ENCODE assay signal across 8 cellular contexts in the genomic region with DNA sequence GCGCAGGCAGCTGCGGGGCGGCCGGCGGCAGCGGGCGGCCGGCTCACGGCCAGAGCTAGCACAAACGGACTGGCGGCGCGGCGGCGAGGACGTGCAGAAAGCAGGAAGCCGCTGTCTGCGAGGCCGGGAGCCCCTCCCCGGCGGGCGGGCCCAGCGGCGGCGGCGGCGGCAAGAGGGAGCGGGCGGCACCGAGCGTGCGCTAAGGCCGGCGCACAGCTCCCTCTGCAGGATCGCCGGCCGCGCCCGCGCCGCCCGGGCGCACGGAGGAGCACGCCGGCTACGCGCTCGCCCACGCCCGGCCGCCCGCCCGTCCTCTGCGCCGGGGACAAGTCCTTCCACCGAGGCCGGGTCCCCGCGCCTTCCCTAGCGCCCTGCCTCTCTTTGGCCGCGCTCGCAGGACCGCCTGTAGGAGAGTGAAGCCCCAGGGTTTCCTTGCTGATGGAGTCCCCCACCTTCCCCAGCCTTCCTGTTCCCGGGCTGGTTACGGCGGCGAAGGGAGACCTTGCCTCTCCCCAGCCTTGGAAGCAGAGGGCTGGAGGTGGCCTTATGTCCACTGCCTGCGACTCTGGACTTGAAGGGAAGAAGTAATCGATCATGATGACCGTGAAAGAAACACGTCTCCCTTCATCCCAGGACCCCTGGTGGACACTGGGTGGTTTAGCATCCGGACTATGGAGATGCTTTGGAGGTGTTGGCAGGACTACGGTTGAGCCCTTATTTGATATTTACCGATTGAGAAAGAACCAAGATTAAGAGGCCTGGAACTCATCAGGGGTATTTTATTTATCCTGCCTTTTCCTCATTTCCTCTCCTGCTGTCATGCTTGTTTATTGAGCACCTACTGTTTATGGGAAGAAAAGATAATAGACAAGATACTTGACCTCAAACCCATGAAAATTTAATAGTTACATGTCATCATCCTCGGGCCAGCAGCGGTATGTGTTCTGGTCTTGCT. TPM values are rescaled to one million over a fixed set of nuclear protein-coding genes. Genes with fewer than 3 reads are reported as not detected.
DNase-seq lines count a peak whose midpoint lies in the region; TF ChIP-seq lines count a peak whose summit lies in the region.

A gene (minus strand): TSS at position 102 of the 955 bp plus-strand sequence. CDS start 191 bp downstream, outside the sequence.

- intact Hi-C loops in ovary (cut with DNase I), result loop anchor here (5.0 to 10.0 kb wide), 4 partner anchors 308 to 408 kb away; no protein-coding TSS in a partner anchor

- peak within 1 kb of the TSS; percentile 97 for H3K4me3 Mint-ChIP-seq in HFFc6
- H3K4me3 Mint-ChIP-seq in activated naive CD8-positive, alpha-beta T cell, result peak within 1 kb of the TSS; percentile 97
- H3K4me3 Mint-ChIP-seq in glutamatergic neuron (ENCODE audit: unreplicated experiment), result peak within 1 kb of the TSS; percentile 100

- DNase-seq in GM12864 (ENCODE audit: low read depth), result no peak
- peak; percentile 73 for DNase-seq in HFFc6
- DNase-seq in MV-4-11 (lab: John Stamatoyannopoulos, UW), result peak; percentile 77
- DNase-seq in SKM-1 treated with dmso at 0.1 percent for 144 hours (lab: John Stamatoyannopoulos, UW; ENCODE audit: unreplicated experiment), result peak; percentile 88
- peak; percentile 86 for DNase-seq in glutamatergic neuron
- DNase-seq in ovary, result peak; percentile 77 to 88 (median 81)

- H3K27me3 ChIP-seq in ovary (no peaks in the 10 kb centered on the region), thymus (ENCODE audit: control insufficient read depth, insufficient read depth) (no peaks in the 10 kb centered on the region)

- H3K9me3 ChIP-seq in ovary, result no peaks in the 10 kb centered on the region
- H3K9me3 ChIP-seq in thymus (ENCODE audit: control insufficient read depth), result no peaks in the 10 kb centered on the region

- H3K27me3 Mint-ChIP-seq in HFFc6 (ENCODE audit: insufficient read depth) (peaks cover 4% of the 10 kb centered on the region), glutamatergic neuron (ENCODE audit: unreplicated experiment) (peaks cover 14% of the 10 kb centered on the region)
- H3K27me3 Mint-ChIP-seq in activated naive CD8-positive, alpha-beta T cell, result peaks cover 3% of the 10 kb centered on the region

- H3K36me3 Mint-ChIP-seq in HFFc6 (ENCODE audit: low read depth) (no peaks in the 10 kb centered on the region), glutamatergic neuron (ENCODE audit: unreplicated experiment) (peaks cover 4% of the 10 kb centered on the region)
- H3K36me3 Mint-ChIP-seq in activated naive CD8-positive, alpha-beta T cell, result no peaks in the 10 kb centered on the region

- H3K4me1 ChIP-seq in ovary (ENCODE audit: insufficient read depth), result peaks cover 6% of the 10 kb centered on the region
- peaks cover 17% of the 10 kb centered on the region for H3K4me1 ChIP-seq in thymus (ENCODE audit: control insufficient read depth, insufficient read depth, low read length)

- TF ChIP-seq POLR2A in ovary (IDR thresholded peaks at IDR 0.05), result no peak

- no peaks in the 10 kb centered on the region for H3K36me3 ChIP-seq in ovary
- H3K36me3 ChIP-seq in thymus (ENCODE audit: control insufficient read depth, insufficient read depth), result no peaks in the 10 kb centered on the region

- H3K9me3 Mint-ChIP-seq in HFFc6, result no peaks in the 10 kb centered on the region
- H3K9me3 Mint-ChIP-seq in activated naive CD8-positive, alpha-beta T cell (ENCODE audit: low read depth), result no peaks in the 10 kb centered on the region
- H3K9me3 Mint-ChIP-seq in glutamatergic neuron (ENCODE audit: unreplicated experiment), result peaks cover 15% of the 10 kb centered on the region

- H3K27ac ChIP-seq in ovary, result peak within 1 kb of the TSS; percentile 54 to 90
- peak within 1 kb of the TSS; percentile 61 for H3K27ac ChIP-seq in thymus (ENCODE audit: low read depth)

- H3K27ac Mint-ChIP-seq in HFFc6 (peak within 1 kb of the TSS; percentile 83), glutamatergic neuron (ENCODE audit: unreplicated experiment) (peak within 1 kb of the TSS; percentile 99)
- peak within 1 kb of the TSS; percentile 82 for H3K27ac Mint-ChIP-seq in activated naive CD8-positive, alpha-beta T cell

- 1 to 2% (median 1%) methylated on average over 50 to 78 of the region's 78 CpGs for WGBS in ovary, 3 donors
- WGBS in thymus, result 2% methylated on average over 78 of the region's 78 CpGs

- H3K4me1 Mint-ChIP-seq in HFFc6 (ENCODE audit: low read depth), result peaks cover 34% of the 10 kb centered on the region
- peaks cover 48% of the 10 kb centered on the region for H3K4me1 Mint-ChIP-seq in activated naive CD8-positive, alpha-beta T cell (ENCODE audit: low read depth)
- H3K4me1 Mint-ChIP-seq in glutamatergic neuron (ENCODE audit: low read depth, unreplicated experiment), result peaks cover 36% of the 10 kb centered on the region

- peak; percentile 87 for TF ChIP-seq CTCF in GM12864 (IDR thresholded peaks at IDR 0.05; ENCODE audit: low read depth, low read length, missing control alignments)
- peak; percentile 90 for TF ChIP-seq CTCF in HFFc6 (IDR thresholded peaks at IDR 0.05)
- peak; percentile 92 for TF ChIP-seq CTCF in glutamatergic neuron (IDR thresholded peaks at IDR 0.05; ENCODE audit: partially characterized antibody, unreplicated experiment)
- peak; percentile 13 to 83 (median 72) for TF ChIP-seq CTCF in ovary (IDR thresholded peaks at IDR 0.05)

- no peak for TF ChIP-seq EP300 in ovary (IDR thresholded peaks at IDR 0.05)

- H3K4me3 ChIP-seq in GM12864 (ENCODE audit: low read depth, low read length) (peak within 1 kb of the TSS; percentile 92), ovary (peak within 1 kb of the TSS; percentile 89), thymus (ENCODE audit: low read length) (peak within 1 kb of the TSS; percentile 98)

RNA-seq across cellular contexts. Expression of the gene that starts here (rescaled TPM):
- 10 to 100 TPM; 35.4 to 42.1 (median 36.8) TPM for total RNA-seq in HFFc6 (2021; fragmentation: NEBNext Ultra II Directional; extraction: Animal tissue kit (Norgen Biotek cat#: 25700))
- total RNA-seq in glutamatergic neuron (ENCODE audit: unreplicated experiment) (206 TPM), ovary (10 to 100 TPM; 12.5 to 25.5 (median 21.8) TPM)
- polyA plus RNA-seq in ovary (10 to 100 TPM; 14.0 to 34.2 TPM), thymus (23.2 TPM)
